Comparison of ENCODE assay signal across 15 cellular contexts in the genomic region with DNA sequence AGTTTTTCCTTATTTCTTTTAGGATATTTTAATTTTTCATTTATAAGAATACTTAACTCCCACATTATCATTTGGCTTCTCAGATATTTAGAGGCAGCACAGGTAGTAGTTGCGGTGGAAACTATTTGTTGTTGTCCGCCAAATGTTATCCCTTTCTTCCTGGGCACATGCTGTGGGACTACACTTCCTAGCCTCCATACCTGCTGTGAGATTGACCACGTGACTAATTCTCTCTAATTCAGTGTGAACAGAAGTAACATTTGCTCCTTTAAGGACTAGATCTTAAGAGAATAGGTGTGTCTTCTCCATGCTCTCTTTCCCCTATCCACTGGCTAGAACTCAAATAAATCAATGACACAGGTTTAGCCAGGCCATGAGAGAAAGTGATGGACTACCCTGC.
"Had no signal": no experiment of that assay in that cellular context is flagged by ENCODE, and none has a peak within 500 bp of the region (broad histone marks: within the 10 kb centered on the region; RNA-seq: fewer than 3 reads in every experiment).

No MANE protein-coding gene starts in this region.

- H3K4me1 Mint-ChIP-seq: immature natural killer cell had no signal

- H3K4me3 ChIP-seq: gastroesophageal sphincter, ovary, tibial nerve, vagina had no signal

- ATAC-seq: activated CD8-positive, alpha-beta memory T cell treated with anti-CD3 and anti-CD28 coated beads, Interleukin-2, amount 10 ng/mL, durations not matched to agents 7 days and 5 days; gastroesophageal sphincter; sciatic nerve; T-cell had no signal

- H3K27ac Mint-ChIP-seq: activated CD4-positive, alpha-beta memory T cell treated with anti-CD3 and anti-CD28 coated beads for 36 hours; activated CD8-positive, alpha-beta memory T cell treated with anti-CD3 and anti-CD28 coated beads, Interleukin-2, amount 10 ng/mL, durations not matched to agents 7 days and 5 days; immature natural killer cell; T-cell had no signal

- H3K27ac ChIP-seq: gastroesophageal sphincter, ovary, tibial nerve, vagina had no signal

- H3K9me3 Mint-ChIP-seq: activated CD4-positive, alpha-beta memory T cell treated with anti-CD3 and anti-CD28 coated beads for 36 hours; immature natural killer cell; neural crest cell; T-cell had no signal

- H3K27me3 ChIP-seq: gastroesophageal sphincter, ovary, tibial nerve, vagina had no signal

- H3K27me3 Mint-ChIP-seq: activated CD4-positive, alpha-beta memory T cell treated with anti-CD3 and anti-CD28 coated beads for 36 hours; activated CD8-positive, alpha-beta memory T cell treated with anti-CD3 and anti-CD28 coated beads, Interleukin-2, amount 10 ng/mL, durations not matched to agents 7 days and 5 days; T-cell had no signal

- H3K4me1 ChIP-seq: gastroesophageal sphincter, tibial nerve, vagina had no signal

- DNase-seq: activated CD4-positive, alpha-beta memory T cell treated with anti-CD3 and anti-CD28 coated beads for 36 hours; activated CD4-positive, alpha-beta T cell treated with anti-CD3 and anti-CD28 coated beads for 1 hour; activated CD8-positive, alpha-beta memory T cell treated with anti-CD3 and anti-CD28 coated beads, Interleukin-2, amount 10 ng/mL, durations not matched to agents 7 days and 5 days; activated naive CD4-positive, alpha-beta T cell treated with anti-CD3 and anti-CD28 coated beads, Interleukin-2, amount 50 U/mL, for 16 hours; activated T-cell treated with anti-CD3 and anti-CD28 coated beads, Interleukin-2, amount 50 U/mL, for 1 hour; immature natural killer cell; ovary; stimulated activated CD4-positive, alpha-beta T cell treated with anti-CD3 and anti-CD28 coated beads, Interleukin-1b, Interleukin-23, amount 100 ng/mL, for 48 hours; T-cell; T-helper 9 cell had no signal

- H3K4me3 Mint-ChIP-seq: activated CD4-positive, alpha-beta memory T cell treated with anti-CD3 and anti-CD28 coated beads for 36 hours; activated CD8-positive, alpha-beta memory T cell treated with anti-CD3 and anti-CD28 coated beads, Interleukin-2, amount 10 ng/mL, durations not matched to agents 7 days and 5 days; immature natural killer cell; neural crest cell; T-cell had no signal

- H3K36me3 ChIP-seq: gastroesophageal sphincter, ovary, tibial nerve, vagina had no signal

- H3K9me3 ChIP-seq: gastroesophageal sphincter, ovary, tibial nerve, vagina had no signal
